In the genomic region with DNA sequence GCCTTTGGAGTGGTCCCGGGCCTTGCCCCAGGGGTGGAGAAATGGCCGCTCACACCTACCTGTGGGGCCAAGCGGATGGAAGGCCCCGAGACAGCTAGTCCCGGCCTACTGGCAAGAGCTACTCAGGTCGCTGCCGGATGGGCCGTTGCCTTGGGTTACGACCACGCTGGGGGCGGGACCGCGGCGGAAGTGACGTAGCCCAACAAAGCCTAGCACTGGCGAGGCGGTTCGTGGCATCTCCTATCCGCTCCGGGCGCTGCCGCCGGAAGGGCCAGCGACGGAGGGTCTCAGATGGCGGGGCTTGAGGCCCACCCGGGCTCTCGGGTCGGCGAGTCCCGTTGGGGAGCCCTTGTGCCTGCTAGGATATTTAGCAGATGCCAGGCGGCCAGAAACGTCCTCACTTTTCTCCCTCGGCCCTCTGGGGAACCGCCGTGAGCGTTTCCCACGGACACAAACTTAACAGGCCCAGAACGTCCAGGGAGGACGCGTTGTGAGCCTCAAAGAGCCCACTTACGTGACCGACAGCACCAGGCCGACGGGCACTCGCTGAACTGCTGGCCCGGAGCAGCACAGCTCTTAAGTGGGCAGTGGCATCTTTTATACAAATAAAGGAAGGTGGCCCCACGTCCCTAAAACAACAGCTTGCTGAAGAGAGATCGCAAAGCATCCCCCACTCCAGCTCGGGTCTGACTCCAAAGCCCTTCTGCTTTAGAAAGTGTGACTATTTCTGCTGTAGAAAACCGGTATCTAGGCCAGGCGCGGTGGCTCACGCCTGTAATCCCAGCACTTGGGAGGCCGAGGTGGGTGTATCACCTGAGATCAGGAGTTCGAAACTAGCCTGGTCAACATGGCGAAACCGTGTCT, we compare ENCODE assay signal across 1 cellular context.
TF ChIP-seq lines count a peak whose summit lies in the region.

A gene with protein sequence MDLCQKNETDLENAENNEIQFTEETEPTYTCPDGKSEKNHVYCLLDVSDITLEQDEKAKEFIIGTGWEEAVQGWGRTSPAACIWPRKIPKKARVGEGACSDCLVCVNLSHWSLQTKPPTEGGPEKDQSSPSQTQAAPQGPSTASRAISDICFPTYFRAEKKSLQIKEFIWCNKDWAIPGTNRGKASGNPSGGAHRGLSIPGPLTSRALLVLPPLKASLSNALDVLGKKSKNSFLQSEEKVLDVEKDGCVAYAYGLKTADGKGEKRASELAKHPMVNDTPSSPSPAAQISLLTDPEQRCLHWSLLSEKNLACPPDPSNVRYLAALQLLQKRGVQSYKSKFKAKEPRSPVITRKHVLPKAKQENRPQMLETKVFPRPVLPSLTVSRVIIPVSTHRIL (minus strand): TSS at position 162 of the 864 bp plus-strand sequence. CDS start 13,283 bp downstream, outside the sequence.

TF ChIP-seq in K562, 482 proteins besides CTCF, POLR2A, EP300 and RAD21 (continued from another document and continues in another):
- peak; percentile 94 for TF ChIP-seq ATF7 (IDR thresholded peaks at IDR 0.05)
- peak; percentile 13 to 45; a peak in 1 of 4 replicates for TF ChIP-seq FOXK2 (conservative IDR thresholded peaks at IDR 0.05 in 1 of 2, IDR thresholded peaks at IDR 0.05 in 1 of 2; ENCODE audit: low read depth in 2 of 2)
- TF ChIP-seq RNF2 (IDR thresholded peaks at IDR 0.05), result no peak
- TF ChIP-seq JUND (IDR thresholded peaks at IDR 0.05; ENCODE audit: borderline replicate concordance, low read depth, low read length), result peak; percentile 68
- TF ChIP-seq JUND (tag; IDR thresholded peaks at IDR 0.05; ENCODE audit: borderline replicate concordance, low read depth, low read length), result peak; percentile 60; the same call in 1 of the 3 replicates
- TF ChIP-seq TCF7 (IDR thresholded peaks at IDR 0.05; ENCODE audit: borderline replicate concordance), result peak; percentile 20; the same call in 1 of the 2 replicates
- TF ChIP-seq, protein P1, sequence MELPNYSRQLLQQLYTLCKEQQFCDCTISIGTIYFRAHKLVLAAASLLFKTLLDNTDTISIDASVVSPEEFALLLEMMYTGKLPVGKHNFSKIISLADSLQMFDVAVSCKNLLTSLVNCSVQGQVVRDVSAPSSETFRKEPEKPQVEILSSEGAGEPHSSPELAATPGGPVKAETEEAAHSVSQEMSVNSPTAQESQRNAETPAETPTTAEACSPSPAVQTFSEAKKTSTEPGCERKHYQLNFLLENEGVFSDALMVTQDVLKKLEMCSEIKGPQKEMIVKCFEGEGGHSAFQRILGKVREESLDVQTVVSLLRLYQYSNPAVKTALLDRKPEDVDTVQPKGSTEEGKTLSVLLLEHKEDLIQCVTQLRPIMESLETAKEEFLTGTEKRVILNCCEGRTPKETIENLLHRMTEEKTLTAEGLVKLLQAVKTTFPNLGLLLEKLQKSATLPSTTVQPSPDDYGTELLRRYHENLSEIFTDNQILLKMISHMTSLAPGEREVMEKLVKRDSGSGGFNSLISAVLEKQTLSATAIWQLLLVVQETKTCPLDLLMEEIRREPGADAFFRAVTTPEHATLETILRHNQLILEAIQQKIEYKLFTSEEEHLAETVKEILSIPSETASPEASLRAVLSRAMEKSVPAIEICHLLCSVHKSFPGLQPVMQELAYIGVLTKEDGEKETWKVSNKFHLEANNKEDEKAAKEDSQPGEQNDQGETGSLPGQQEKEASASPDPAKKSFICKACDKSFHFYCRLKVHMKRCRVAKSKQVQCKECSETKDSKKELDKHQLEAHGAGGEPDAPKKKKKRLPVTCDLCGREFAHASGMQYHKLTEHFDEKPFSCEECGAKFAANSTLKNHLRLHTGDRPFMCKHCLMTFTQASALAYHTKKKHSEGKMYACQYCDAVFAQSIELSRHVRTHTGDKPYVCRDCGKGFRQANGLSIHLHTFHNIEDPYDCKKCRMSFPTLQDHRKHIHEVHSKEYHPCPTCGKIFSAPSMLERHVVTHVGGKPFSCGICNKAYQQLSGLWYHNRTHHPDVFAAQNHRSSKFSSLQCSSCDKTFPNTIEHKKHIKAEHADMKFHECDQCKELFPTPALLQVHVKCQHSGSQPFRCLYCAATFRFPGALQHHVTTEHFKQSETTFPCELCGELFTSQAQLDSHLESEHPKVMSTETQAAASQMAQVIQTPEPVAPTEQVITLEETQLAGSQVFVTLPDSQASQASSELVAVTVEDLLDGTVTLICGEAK (IDR thresholded peaks at IDR 0.05), result peak; percentile 97
- TF ChIP-seq, protein P1 (CRISPR knock-in tag; IDR thresholded peaks at IDR 0.05), result no peak
- no peak for TF ChIP-seq ESRRB (CRISPR knock-in tag; IDR thresholded peaks at IDR 0.05; ENCODE audit: borderline replicate concordance)
- TF ChIP-seq RAD51 (IDR thresholded peaks at IDR 0.05; ENCODE audit: borderline replicate concordance, low read depth), result no peak
- TF ChIP-seq CXXC5 (CRISPR knock-in tag; IDR thresholded peaks at IDR 0.05), result peak; percentile 86
- TF ChIP-seq NR2F6 (CRISPR knock-in tag; IDR thresholded peaks at IDR 0.05), result no peak
- peak; percentile 55; the same call in 1 of the 2 replicates for TF ChIP-seq ATF1 (CRISPR knock-in tag; IDR thresholded peaks at IDR 0.05)
- TF ChIP-seq ATF1 (tag; IDR thresholded peaks at IDR 0.05), result peak; percentile 97
- TF ChIP-seq MECOM (CRISPR knock-in tag; IDR thresholded peaks at IDR 0.05), result no peak
- TF ChIP-seq NEUROD1 (IDR thresholded peaks at IDR 0.05; ENCODE audit: borderline replicate concordance, low read depth, low read length, partially characterized antibody), result peak; percentile 59
- TF ChIP-seq CEBPB (tag; IDR thresholded peaks at IDR 0.05), result no peak
- TF ChIP-seq CSDE1 (IDR thresholded peaks at IDR 0.05), result peak in 1 of 2 experiments; percentile 94; a peak in 2 of 4 replicates
- TF ChIP-seq, protein P2, sequence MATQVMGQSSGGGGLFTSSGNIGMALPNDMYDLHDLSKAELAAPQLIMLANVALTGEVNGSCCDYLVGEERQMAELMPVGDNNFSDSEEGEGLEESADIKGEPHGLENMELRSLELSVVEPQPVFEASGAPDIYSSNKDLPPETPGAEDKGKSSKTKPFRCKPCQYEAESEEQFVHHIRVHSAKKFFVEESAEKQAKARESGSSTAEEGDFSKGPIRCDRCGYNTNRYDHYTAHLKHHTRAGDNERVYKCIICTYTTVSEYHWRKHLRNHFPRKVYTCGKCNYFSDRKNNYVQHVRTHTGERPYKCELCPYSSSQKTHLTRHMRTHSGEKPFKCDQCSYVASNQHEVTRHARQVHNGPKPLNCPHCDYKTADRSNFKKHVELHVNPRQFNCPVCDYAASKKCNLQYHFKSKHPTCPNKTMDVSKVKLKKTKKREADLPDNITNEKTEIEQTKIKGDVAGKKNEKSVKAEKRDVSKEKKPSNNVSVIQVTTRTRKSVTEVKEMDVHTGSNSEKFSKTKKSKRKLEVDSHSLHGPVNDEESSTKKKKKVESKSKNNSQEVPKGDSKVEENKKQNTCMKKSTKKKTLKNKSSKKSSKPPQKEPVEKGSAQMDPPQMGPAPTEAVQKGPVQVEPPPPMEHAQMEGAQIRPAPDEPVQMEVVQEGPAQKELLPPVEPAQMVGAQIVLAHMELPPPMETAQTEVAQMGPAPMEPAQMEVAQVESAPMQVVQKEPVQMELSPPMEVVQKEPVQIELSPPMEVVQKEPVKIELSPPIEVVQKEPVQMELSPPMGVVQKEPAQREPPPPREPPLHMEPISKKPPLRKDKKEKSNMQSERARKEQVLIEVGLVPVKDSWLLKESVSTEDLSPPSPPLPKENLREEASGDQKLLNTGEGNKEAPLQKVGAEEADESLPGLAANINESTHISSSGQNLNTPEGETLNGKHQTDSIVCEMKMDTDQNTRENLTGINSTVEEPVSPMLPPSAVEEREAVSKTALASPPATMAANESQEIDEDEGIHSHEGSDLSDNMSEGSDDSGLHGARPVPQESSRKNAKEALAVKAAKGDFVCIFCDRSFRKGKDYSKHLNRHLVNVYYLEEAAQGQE (CRISPR knock-in tag; IDR thresholded peaks at IDR 0.05; ENCODE audit: low read depth), result peak; percentile 69
- TF ChIP-seq, protein P3, sequence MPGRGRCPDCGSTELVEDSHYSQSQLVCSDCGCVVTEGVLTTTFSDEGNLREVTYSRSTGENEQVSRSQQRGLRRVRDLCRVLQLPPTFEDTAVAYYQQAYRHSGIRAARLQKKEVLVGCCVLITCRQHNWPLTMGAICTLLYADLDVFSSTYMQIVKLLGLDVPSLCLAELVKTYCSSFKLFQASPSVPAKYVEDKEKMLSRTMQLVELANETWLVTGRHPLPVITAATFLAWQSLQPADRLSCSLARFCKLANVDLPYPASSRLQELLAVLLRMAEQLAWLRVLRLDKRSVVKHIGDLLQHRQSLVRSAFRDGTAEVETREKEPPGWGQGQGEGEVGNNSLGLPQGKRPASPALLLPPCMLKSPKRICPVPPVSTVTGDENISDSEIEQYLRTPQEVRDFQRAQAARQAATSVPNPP (IDR thresholded peaks at IDR 0.05; ENCODE audit: borderline replicate concordance, insufficient read depth, insufficient read length), result no peak
- peak; percentile 49; the same call in 1 of the 2 replicates for TF ChIP-seq NFRKB (IDR thresholded peaks at IDR 0.05; ENCODE audit: low read depth)
